In the genomic region with DNA sequence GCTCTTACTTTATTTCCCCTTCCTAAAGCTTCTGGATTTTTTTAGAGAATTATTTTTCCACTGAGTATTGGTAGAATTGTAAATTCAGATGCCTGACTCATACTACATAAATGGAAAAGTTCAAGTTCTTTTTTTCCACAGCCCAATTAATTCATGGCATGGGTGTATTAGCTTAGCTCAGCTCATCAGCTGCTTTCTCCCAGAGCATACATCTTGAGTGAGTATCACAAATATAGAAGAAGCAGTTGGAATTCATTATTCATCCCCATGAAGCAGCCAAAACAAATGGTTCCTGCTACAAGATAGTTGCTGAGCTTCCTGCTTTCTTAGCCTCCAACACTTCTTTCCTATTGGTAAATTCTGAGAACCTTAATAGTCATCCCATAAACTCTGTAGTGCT, we compare ENCODE assay signal across 16 cellular contexts.
"Had no signal": no experiment of that assay in that cellular context is flagged by ENCODE, and none has a peak within 500 bp of the region (broad histone marks: within the 10 kb centered on the region; RNA-seq: fewer than 3 reads in every experiment).

No MANE protein-coding gene starts in this region.

- H3K27me3 ChIP-seq: breast epithelium, sigmoid colon, tibial nerve had no signal

- H3K9me3 Mint-ChIP-seq: activated B cell treated with CpG ODN at 0.5 μM for 24 hours; activated T-cell treated with anti-CD3 and anti-CD28 coated beads, Interleukin-2, amount 50 U/mL, for 72 hours; stimulated activated naive B cell treated with anti-CD40 and anti-IgM and Interleukin-4, amounts not matched to agents 10 μg/mL and 1 μg/mL and 100 μg/mL, for 72 hours had no signal

- H3K4me3 ChIP-seq: breast epithelium, sigmoid colon, tibial nerve had no signal

- H3K4me1 ChIP-seq: breast epithelium, sigmoid colon, tibial nerve had no signal

- H3K36me3 Mint-ChIP-seq: activated naive CD4-positive, alpha-beta T cell treated with anti-CD3 and anti-CD28 coated beads, Interleukin-2, amount 50 U/mL, for 72 hours; stimulated activated naive B cell treated with anti-CD40 and anti-IgM and Interleukin-4, amounts not matched to agents 10 μg/mL and 1 μg/mL and 100 μg/mL, for 72 hours had no signal

- H3K4me3 Mint-ChIP-seq: activated B cell treated with CpG ODN at 0.5 μM for 24 hours; activated CD8-positive, alpha-beta T cell treated with anti-CD3 and anti-CD28 coated beads, Interleukin-2, amount 10 ng/mL, durations not matched to agents 7 days and 5 days; activated T-cell treated with anti-CD3 and anti-CD28 coated beads, Interleukin-2, amount 50 U/mL, for 72 hours; neural crest cell; stimulated activated naive B cell treated with anti-CD40 and anti-IgM and Interleukin-4, amounts not matched to agents 10 μg/mL and 1 μg/mL and 100 μg/mL, for 72 hours had no signal

- H3K27ac ChIP-seq: breast epithelium, sigmoid colon, tibial nerve had no signal

- H3K36me3 ChIP-seq: breast epithelium, sigmoid colon, tibial nerve had no signal

- DNase-seq: activated B cell treated with CpG ODN at 0.5 μM for 24 hours; activated CD4-positive, alpha-beta T cell treated with anti-CD3 and anti-CD28 coated beads for 48 hours; activated CD8-positive, alpha-beta memory T cell treated with anti-CD3 and anti-CD28 coated beads, Interleukin-2, amount 50 U/mL, for 4 hours; activated CD8-positive, alpha-beta T cell treated with anti-CD3 and anti-CD28 coated beads, Interleukin-2, amount 10 ng/mL, durations not matched to agents 7 days and 5 days; activated gamma-delta T cell; activated T-cell treated with anti-CD3 and anti-CD28 coated beads, Interleukin-2, amount 50 U/mL, for 72 hours; amygdala; foreskin melanocyte; sigmoid colon; stimulated activated CD4-positive, alpha-beta T cell treated with anti-CD3 and anti-CD28 coated beads, Interleukin-12 subunit alpha, Interleukin-12 subunit beta, amount 100 ng/mL, for 4 hours; stimulated activated naive B cell treated with anti-CD40 and anti-IgM and Interleukin-4, amounts not matched to agents 10 μg/mL and 1 μg/mL and 100 μg/mL, for 72 hours; SW 1271 had no signal

- H3K27ac Mint-ChIP-seq: activated B cell treated with CpG ODN at 0.5 μM for 24 hours; activated CD8-positive, alpha-beta T cell treated with anti-CD3 and anti-CD28 coated beads, Interleukin-2, amount 10 ng/mL, durations not matched to agents 7 days and 5 days; activated naive CD4-positive, alpha-beta T cell treated with anti-CD3 and anti-CD28 coated beads, Interleukin-2, amount 50 U/mL, for 72 hours; activated T-cell treated with anti-CD3 and anti-CD28 coated beads, Interleukin-2, amount 50 U/mL, for 72 hours; stimulated activated naive B cell treated with anti-CD40 and anti-IgM and Interleukin-4, amounts not matched to agents 10 μg/mL and 1 μg/mL and 100 μg/mL, for 72 hours had no signal

- H3K9me3 ChIP-seq: breast epithelium, sigmoid colon, tibial nerve had no signal

- H3K4me1 Mint-ChIP-seq: activated B cell treated with CpG ODN at 0.5 μM for 24 hours; stimulated activated naive B cell treated with anti-CD40 and anti-IgM and Interleukin-4, amounts not matched to agents 10 μg/mL and 1 μg/mL and 100 μg/mL, for 72 hours had no signal

- H3K27me3 Mint-ChIP-seq: activated B cell treated with CpG ODN at 0.5 μM for 24 hours; stimulated activated naive B cell treated with anti-CD40 and anti-IgM and Interleukin-4, amounts not matched to agents 10 μg/mL and 1 μg/mL and 100 μg/mL, for 72 hours had no signal

- ATAC-seq: activated CD8-positive, alpha-beta T cell treated with anti-CD3 and anti-CD28 coated beads, Interleukin-2, amount 10 ng/mL, durations not matched to agents 7 days and 5 days; activated naive CD4-positive, alpha-beta T cell treated with anti-CD3 and anti-CD28 coated beads, Interleukin-2, amount 50 U/mL, for 72 hours; activated T-cell treated with anti-CD3 and anti-CD28 coated beads, Interleukin-2, amount 50 U/mL, for 72 hours; stimulated activated naive B cell treated with anti-CD40 and anti-IgM and Interleukin-4, amounts not matched to agents 10 μg/mL and 1 μg/mL and 100 μg/mL, for 72 hours had no signal
